In the genomic region with DNA sequence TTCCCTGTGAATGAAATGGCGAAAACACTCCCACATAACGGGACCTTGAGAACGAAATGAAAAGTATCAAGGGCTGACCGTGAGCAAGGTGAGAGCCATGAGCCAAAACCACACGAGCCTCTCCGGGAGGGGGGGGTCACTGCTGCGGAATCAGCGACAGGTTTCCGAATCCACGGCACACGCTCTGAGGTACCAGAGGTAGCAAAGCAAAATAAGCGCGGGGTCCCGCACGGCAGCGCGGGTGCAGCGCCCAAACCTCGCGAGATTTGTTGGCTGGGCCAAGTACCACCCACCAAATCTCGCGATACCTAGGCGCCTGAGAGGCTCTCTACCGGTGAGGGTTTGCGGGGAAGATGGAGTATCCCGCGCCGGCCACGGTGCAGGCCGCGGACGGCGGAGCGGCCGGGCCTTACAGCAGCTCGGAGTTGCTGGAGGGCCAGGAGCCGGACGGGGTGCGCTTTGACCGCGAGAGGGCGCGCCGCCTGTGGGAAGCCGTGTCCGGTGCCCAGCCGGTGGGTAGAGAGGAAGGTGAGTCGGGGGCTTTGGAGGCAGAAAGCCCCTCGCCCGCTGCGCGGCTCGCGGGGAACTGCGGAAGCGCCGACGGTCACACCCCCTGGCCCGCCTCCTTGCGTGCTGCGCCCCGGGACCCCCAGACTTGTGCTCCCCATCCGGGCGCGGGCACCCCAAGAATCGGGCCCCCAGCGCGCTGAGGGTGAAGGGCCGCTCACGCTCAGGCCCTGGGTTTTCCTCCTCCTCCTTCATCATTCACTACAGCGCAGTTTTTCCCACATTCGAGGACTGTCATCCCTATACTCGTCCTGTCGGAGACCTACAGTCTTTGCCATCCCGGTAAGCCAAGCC, we compare ENCODE assay signal across 8 cellular contexts. TPM values are rescaled to one million over a fixed set of nuclear protein-coding genes. Genes with fewer than 3 reads are reported as not detected.
A peak's percentile ranks its signal among the peaks of the same experiment; 100 is the strongest.
DNase-seq lines count a peak whose midpoint lies in the region; ATAC-seq and TF ChIP-seq lines count a peak whose summit lies in the region.

Gene ZNF346, plus strand, starts transcription at position 311 of the 861 bp plus-strand sequence. Its CDS starts 43 bp downstream, at position 354.

- DNase-seq in DMS53 treated with DMSO at 0.1 percent for 48 hours (lab: John Stamatoyannopoulos, UW; ENCODE audit: unreplicated experiment) (peak; percentile 90), Panc1 (ENCODE audit: low read depth, low spot score) (peak; percentile 67), esophagus muscularis mucosa (ENCODE audit: extremely low spot score) (peak; percentile 96)
- DNase-seq in activated T-cell treated with anti-CD3 and anti-CD28 coated beads, Interleukin-2, amount 50 U/mL, for 4 hours = peak; percentile 90
- DNase-seq in stimulated activated CD8-positive, alpha-beta memory T cell treated with anti-CD3 and anti-CD28 coated beads, Interleukin-7, amount 100 ng/mL, for 24 hours (ENCODE audit: low read depth) = peak; percentile 74

- no peaks in the 10 kb centered on the region for H3K27me3 Mint-ChIP-seq in activated T-cell treated with anti-CD3 and anti-CD28 coated beads, Interleukin-2, amount 50 U/mL, for 4 hours (ENCODE audit: low read depth)

- intact Hi-C loops in Panc1 (cut with micrococcal nuclease; ENCODE audit: unreplicated experiment) = no loop called here
- intact Hi-C loops in esophagus muscularis mucosa (cut with DNase I) = no loop called here

- H3K9me3 ChIP-seq in KOPT-K1 (ENCODE audit: insufficient read depth, low read length, poor library complexity, severe bottlenecking) (no peaks in the 10 kb centered on the region), Panc1 (ENCODE audit: control insufficient read depth, insufficient read depth, low read depth, low read length) (no peaks in the 10 kb centered on the region), esophagus muscularis mucosa (no peaks in the 10 kb centered on the region), muscle layer of duodenum (ENCODE audit: control insufficient read depth in 1 of 2, low read length in 2 of 2) (no peaks in the 10 kb centered on the region)

- TSS peak; percentile 85 for BruUV-seq in Panc1 (replicated peaks; lab: Mats Ljungman, UMichigan)

- CTCF ChIA-PET in Panc1 (lab: Charles Lee) = no interaction called here

- ATAC-seq in GM21723 (IDR thresholded peaks at IDR 0.05; ENCODE audit: unreplicated experiment) (peak; percentile 93), Panc1 (peak; percentile 97)
- peak; percentile 99 for ATAC-seq in activated T-cell treated with anti-CD3 and anti-CD28 coated beads, Interleukin-2, amount 50 U/mL, for 4 hours

- H3K4me1 ChIP-seq in Panc1 (ENCODE audit: control insufficient read depth, insufficient read depth, low read length) (peaks cover 13% of the 10 kb centered on the region; the same call in 1 of the 2 replicates), esophagus muscularis mucosa (peaks cover 19 to 41% (median 25%) of the 10 kb centered on the region in 4 donors), muscle layer of duodenum (ENCODE audit: control insufficient read depth in 1 of 2, insufficient read depth in 2 of 2, low read length in 2 of 2) (peaks cover 0 to 9% of the 10 kb centered on the region in 2 donors)

- POLR2A ChIA-PET in Panc1 (lab: Charles Lee) = no interaction called here

- H3K4me3 Mint-ChIP-seq in activated T-cell treated with anti-CD3 and anti-CD28 coated beads, Interleukin-2, amount 50 U/mL, for 4 hours = peak within 1 kb of the TSS; percentile 99

- no peak for TF ChIP-seq EP300 in esophagus muscularis mucosa (IDR thresholded peaks at IDR 0.05)

- H3K4me3 ChIP-seq in Panc1 (ENCODE audit: low read depth in 2 of 2, low read length in 2 of 2) (peak within 1 kb of the TSS; percentile 79 to 86), esophagus muscularis mucosa (peak within 1 kb of the TSS; percentile 68 to 97 (median 72)), muscle layer of duodenum (ENCODE audit: low read depth in 1 of 2, low read length in 2 of 2) (peak within 1 kb of the TSS; percentile 73 to 79)

- H3K36me3 Mint-ChIP-seq in activated T-cell treated with anti-CD3 and anti-CD28 coated beads, Interleukin-2, amount 50 U/mL, for 4 hours (ENCODE audit: insufficient read depth) = peaks cover 7% of the 10 kb centered on the region

- TF ChIP-seq CTCF in Panc1 (IDR thresholded peaks at IDR 0.05) (no peak; the same call in 1 of the 2 replicates), esophagus muscularis mucosa (IDR thresholded peaks at IDR 0.05) (peak; percentile 50 to 59 (median 58))

- peaks cover 31% of the 10 kb centered on the region for H3K4me1 Mint-ChIP-seq in activated T-cell treated with anti-CD3 and anti-CD28 coated beads, Interleukin-2, amount 50 U/mL, for 4 hours (ENCODE audit: low read depth)

- peaks cover 26% of the 10 kb centered on the region for H3K36me3 ChIP-seq in KOPT-K1 (ENCODE audit: insufficient read depth, low read length)
- H3K36me3 ChIP-seq in Panc1 (ENCODE audit: control insufficient read depth, insufficient read depth, low read length) = peaks cover 4% of the 10 kb centered on the region; the same call in 1 of the 2 replicates
- H3K36me3 ChIP-seq in esophagus muscularis mucosa = peaks cover 0 to 7% (median under 1%) of the 10 kb centered on the region in 4 donors
- H3K36me3 ChIP-seq in muscle layer of duodenum (ENCODE audit: control insufficient read depth in 1 of 2, insufficient read depth in 2 of 2, low read length in 2 of 2) = peaks cover 0 to 4% of the 10 kb centered on the region in 2 donors

- no peak for TF ChIP-seq POLR2A in esophagus muscularis mucosa (IDR thresholded peaks at IDR 0.05; ENCODE audit: low read depth)

- WGBS in esophagus muscularis mucosa = 1% methylated on average over 49 of the region's 75 CpGs

- H3K9me3 Mint-ChIP-seq in activated T-cell treated with anti-CD3 and anti-CD28 coated beads, Interleukin-2, amount 50 U/mL, for 4 hours = no peaks in the 10 kb centered on the region

- H3K27me3 ChIP-seq in Panc1 (ENCODE audit: control insufficient read depth, insufficient read depth, low read length) (no peaks in the 10 kb centered on the region), esophagus muscularis mucosa (no peaks in the 10 kb centered on the region), muscle layer of duodenum (ENCODE audit: low read depth, low read length) (no peaks in the 10 kb centered on the region)

- H3K27ac ChIP-seq in KOPT-K1 (ENCODE audit: low read depth, low read length, poor library complexity, severe bottlenecking) = peak within 1 kb of the TSS; percentile 79
- H3K27ac ChIP-seq in Panc1 (ENCODE audit: low read length) = peak within 1 kb of the TSS; percentile 92
- peak within 1 kb of the TSS; percentile 81 to 92 (median 87) for H3K27ac ChIP-seq in esophagus muscularis mucosa (replicated peaks in 1 of 4)
- peak within 1 kb of the TSS; percentile 64 for H3K27ac ChIP-seq in muscle layer of duodenum (ENCODE audit: low read length)

- in situ Hi-C loops in Panc1 (cut with HindIII; ENCODE audit: low pct_unique_long_range_greater_than_20kb, low sequenced_read_pairs) = no loop called here

RNA-seq across cellular contexts. Expression of gene ZNF346, which starts in this region (rescaled TPM):
- total RNA-seq in Panc1 (2021; ENCODE audit: unreplicated experiment) (21.3 TPM), esophagus muscularis mucosa (10 to 100 TPM; 14.4 to 22.9 (median 18.5) TPM)
- polyA plus RNA-seq in Panc1 (2012; ENCODE audit: insufficient read length) = 12.0 TPM
- total RNA-seq in activated T-cell treated with anti-CD3 and anti-CD28 coated beads, Interleukin-2, amount 50 U/mL, for 4 hours = 10 to 100 TPM; 18.7 to 21.7 (median 21.3) TPM

Comparison
In these comparisons a context has a peak if more than half of its experiments do, and no peak if none do; other contexts are left out.
1. Peak in every context shown above with its lines: DNase-seq, ATAC-seq, H3K4me3 ChIP-seq and H3K27ac ChIP-seq.